In the genomic region with DNA sequence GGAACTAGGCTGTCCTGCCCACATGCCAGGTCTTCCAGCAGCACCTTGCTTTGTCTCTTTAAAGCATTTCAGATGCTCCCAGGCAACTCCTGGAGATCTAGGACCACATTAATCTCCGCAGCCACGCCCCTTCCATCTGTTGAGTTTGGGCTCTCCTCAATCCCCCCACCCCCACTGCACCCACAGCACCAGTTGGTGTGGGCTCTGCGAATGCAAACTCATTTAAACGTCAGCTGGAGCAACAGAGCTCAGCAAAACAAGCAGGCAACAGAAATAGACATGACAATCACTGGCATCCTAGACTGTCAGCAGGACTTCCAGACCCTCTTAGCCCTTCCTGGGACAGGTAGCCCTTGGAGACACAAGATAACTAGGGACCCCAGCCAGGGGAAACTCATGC, we compare ENCODE assay signal across 22 cellular contexts.
DNase-seq lines count a peak whose midpoint lies in the region; ATAC-seq, FAIRE-seq and TF ChIP-seq lines count a peak whose summit lies in the region.
"Had no signal": no experiment of that assay in that cellular context is flagged by ENCODE, and none has a peak within 500 bp of the region (broad histone marks: within the 10 kb centered on the region; RNA-seq: fewer than 3 reads in every experiment).

No MANE protein-coding gene starts in this region.

- intact Hi-C loops in spleen (cut with DNase I; ENCODE audit: low total_unique reads) = no loop called here

- H3K4ac ChIP-seq in H1 (replicated peaks; ENCODE audit: insufficient read length, low read depth, low read length) = no peak overlapping the region

- H4K91ac ChIP-seq in H1 (replicated peaks; ENCODE audit: insufficient read length, low read length) = no peak overlapping the region

- TF ChIP-seq RAD21 in H1 (IDR thresholded peaks at IDR 0.05 in 1 of 2, conservative IDR thresholded peaks at IDR 0.05 in 1 of 2; ENCODE audit: low read depth in 2 of 2, low read length in 2 of 2) = no peak

- peak overlapping the region; percentile 3; the same call in 1 of the 2 replicates for H3K27ac ChIP-seq in HL-60 (replicated peaks)
- H3K27ac ChIP-seq in H1 (ENCODE audit: low read depth, low read length) = no peak overlapping the region
- no peak overlapping the region for H3K27ac ChIP-seq in spleen
- H3K27ac ChIP-seq: epithelial cell of prostate, foreskin keratinocyte, tibial artery had no signal

- no peak overlapping the region; the same call in 1 of the 2 replicates for H2BK20ac ChIP-seq in H1 (ENCODE audit: low read length)

- ATAC-seq in HG03280 (IDR thresholded peaks at IDR 0.05; ENCODE audit: unreplicated experiment) = no peak
- ATAC-seq: foreskin keratinocyte had no signal

- H3K14ac ChIP-seq in H1 (ENCODE audit: insufficient read length) = no peak overlapping the region

- H3K9ac ChIP-seq in H1 (replicated peaks in 1 of 4; ENCODE audit: extremely low read depth in 1 of 4, low read depth in 3 of 4, low read length in 3 of 4) = no peak overlapping the region; a peak in 1 of 7 replicates
- H3K9ac ChIP-seq: SK-N-SH had no signal

- H3K9me3 ChIP-seq in H1 (ENCODE audit: insufficient read depth in 2 of 2, low read depth in 1 of 2, low read length in 1 of 2) (no peaks in the 10 kb centered on the region), spleen (no peaks in the 10 kb centered on the region)
- H3K9me3 ChIP-seq: SK-N-SH, tibial artery had no signal

- peak overlapping the region; percentile 39; the same call in 1 of the 2 replicates for H3K18ac ChIP-seq in H1 (ENCODE audit: extremely low read depth, low read length)

- POLR2A ChIA-PET in H1 (lab: Charles Lee; ENCODE audit: partially characterized antibody) = interaction anchor here (1.0 to 1.9 kb wide), 2 partner anchors 13 to 133 kb away, joined by 3 to 6 read pairs; no protein-coding TSS in a partner anchor
- POLR2A ChIA-PET in activated CD4-positive, alpha-beta memory T cell treated with anti-CD3 and anti-CD28 coated beads, Interleukin-2, amount 10 ng/mL, durations not matched to agents 7 days and 5 days (lab: Charles Lee) = no interaction called here

- H3K27me3 ChIP-seq in HL-60 (ENCODE audit: insufficient read depth, poor library complexity, severe bottlenecking) (no peaks in the 10 kb centered on the region), H1 (replicated peaks in 1 of 4; ENCODE audit: control insufficient read depth in 3 of 4, extremely low read depth in 1 of 4, insufficient read depth in 3 of 4, low read length in 3 of 4) (peaks cover 0 to 2% (median 0%) of the 10 kb centered on the region in 4 experiments; a peak in 1 of 7 replicates), spleen (replicated peaks in 1 of 7) (no peaks in the 10 kb centered on the region)

- no peaks in the 10 kb centered on the region for H3K4me1 Mint-ChIP-seq in activated CD4-positive, alpha-beta memory T cell treated with anti-CD3 and anti-CD28 coated beads, Interleukin-2, amount 10 ng/mL, durations not matched to agents 7 days and 5 days
- H3K4me1 Mint-ChIP-seq: CD8-positive, alpha-beta memory T cell had no signal

- FAIRE-seq in H1 (lab: Jason Lieb, UNC) = no peak
- FAIRE-seq: islet of Langerhans had no signal

- H3K27me3 Mint-ChIP-seq in activated CD4-positive, alpha-beta memory T cell treated with anti-CD3 and anti-CD28 coated beads, Interleukin-2, amount 10 ng/mL, durations not matched to agents 7 days and 5 days = peaks cover 8% of the 10 kb centered on the region

- TF ChIP-seq CTCF in HL-60 (IDR thresholded peaks at IDR 0.05; ENCODE audit: insufficient read depth, low read length) = no peak
- TF ChIP-seq CTCF in H1 (IDR thresholded peaks at IDR 0.05; ENCODE audit: control extremely low read depth in 1 of 3, insufficient read depth in 1 of 3, low read depth in 1 of 3, low read length in 3 of 3) = no peak
- no peak for TF ChIP-seq CTCF in spleen (IDR thresholded peaks at IDR 0.05 in 8 of 11, conservative IDR thresholded peaks at IDR 0.05 in 3 of 11)

- H3K9me3 Mint-ChIP-seq in activated CD4-positive, alpha-beta memory T cell treated with anti-CD3 and anti-CD28 coated beads, Interleukin-2, amount 10 ng/mL, durations not matched to agents 7 days and 5 days = no peaks in the 10 kb centered on the region
- H3K9me3 Mint-ChIP-seq: CD8-positive, alpha-beta memory T cell; neural crest cell; T-helper 2 cell treated with Interferon-gamma antibody and Interleukin-4, amounts not matched to agents 5 μg/mL and 100 μg/mL, for 36 hours had no signal

- no peaks in the 10 kb centered on the region for H3K23me2 ChIP-seq in H1 (ENCODE audit: low read depth, low read length)

- no peaks in the 10 kb centered on the region for H3K36me3 ChIP-seq in H1 (ENCODE audit: control insufficient read depth in 2 of 4, insufficient read depth in 4 of 4, low read length in 3 of 4)
- no peaks in the 10 kb centered on the region for H3K36me3 ChIP-seq in spleen
- H3K36me3 ChIP-seq: tibial artery had no signal

- TF ChIP-seq POLR2A in H1 (IDR thresholded peaks at IDR 0.05; ENCODE audit: control extremely low read depth in 1 of 2, low read depth in 2 of 2, low read length in 2 of 2) (no peak), spleen (IDR thresholded peaks at IDR 0.05) (no peak)

- CTCF ChIA-PET in H1 (lab: Charles Lee; ENCODE audit: partially characterized antibody) = interaction anchor here (0.6 to 1.2 kb wide), 2 partner anchors 17 to 24 kb away, joined by 3 to 6 read pairs; no protein-coding TSS in a partner anchor
- CTCF ChIA-PET in activated CD4-positive, alpha-beta memory T cell treated with anti-CD3 and anti-CD28 coated beads, Interleukin-2, amount 10 ng/mL, durations not matched to agents 7 days and 5 days (lab: Charles Lee) = no interaction called here

- no peak for TF ChIP-seq EP300 in H1 (IDR thresholded peaks at IDR 0.05; ENCODE audit: borderline replicate concordance in 1 of 2, low read depth in 2 of 2, low read length in 2 of 2)

- no peak overlapping the region for H3K4me3 ChIP-seq in HL-60 (replicated peaks; ENCODE audit: insufficient read depth, low read length)
- H3K4me3 ChIP-seq in H1 (ENCODE audit: extremely low read depth in 1 of 4, insufficient read depth in 2 of 4, low read depth in 3 of 4, low read length in 4 of 4) = no peak overlapping the region
- no peak overlapping the region for H3K4me3 ChIP-seq in spleen
- H3K4me3 ChIP-seq: tibial artery had no signal

- 49% methylated on average over 4 of the region's 4 CpGs; no CpG with 5 or more reads in 1 of the 2 experiments for WGBS in H1 (ENCODE audit: extremely low coverage in 1 of 2, insufficient coverage in 1 of 2, insufficient read length in 1 of 2, insufficient replicate concordance in 2 of 2, low coverage in 1 of 2, low lambda C conversion rate in 2 of 2, missing lambda C conversion rate in 1 of 2), 2 experiments
- WGBS in spleen, 5 donors = 75 to 86% (median 80%) methylated on average over 4 of the region's 4 CpGs

- H2BK120ac ChIP-seq in H1 (replicated peaks; ENCODE audit: low read depth, low read length) = no peak overlapping the region

- no peak overlapping the region for H4K8ac ChIP-seq in H1 (ENCODE audit: extremely low read depth, insufficient read depth, low read length)

- H3K36me3 Mint-ChIP-seq in activated CD4-positive, alpha-beta memory T cell treated with anti-CD3 and anti-CD28 coated beads, Interleukin-2, amount 10 ng/mL, durations not matched to agents 7 days and 5 days (ENCODE audit: low read depth) = no peaks in the 10 kb centered on the region
- H3K36me3 Mint-ChIP-seq: CD8-positive, alpha-beta memory T cell had no signal

- H3K79me2 ChIP-seq in H1 (ENCODE audit: control insufficient read depth in 1 of 2, insufficient read depth in 2 of 2, low read length in 2 of 2) = no peaks in the 10 kb centered on the region

- H4K20me1 ChIP-seq in H1 (replicated peaks in 1 of 2; ENCODE audit: control insufficient read depth in 1 of 2, insufficient read depth in 2 of 2, low read length in 2 of 2) = no peaks in the 10 kb centered on the region

- H3K4me1 ChIP-seq in H1 (replicated peaks in 1 of 4; ENCODE audit: control insufficient read depth in 3 of 4, insufficient read depth in 4 of 4, low read length in 3 of 4) = peaks cover 2 to 23% (median 18%) of the 10 kb centered on the region in 4 experiments
- H3K4me1 ChIP-seq in spleen = peaks cover 0 to 6% (median 0%) of the 10 kb centered on the region in 6 donors
- H3K4me1 ChIP-seq: foreskin keratinocyte, tibial artery had no signal

- no peak overlapping the region for H4K5ac ChIP-seq in H1 (ENCODE audit: insufficient read length, low read depth, low read length)

- H3K56ac ChIP-seq in H1 (replicated peaks; ENCODE audit: insufficient read length, low read depth, low read length) = no peak overlapping the region

- H2AFZ ChIP-seq in H1 (ENCODE audit: low read length) = no peak overlapping the region

- no peak overlapping the region for H2BK15ac ChIP-seq in H1 (ENCODE audit: low read length)

- DNase-seq in HL-60 (ENCODE audit: low read depth in 1 of 2, low spot score in 1 of 2) = no peak
- peak; percentile 98 to 99 for DNase-seq in NCI-H524 (lab: John Stamatoyannopoulos, UW)
- no peak for DNase-seq in H1 (ENCODE audit: low read depth in 1 of 2, low spot score in 2 of 2)
- peak; percentile 47 for DNase-seq in spleen
- no peak for DNase-seq in stimulated activated CD4-positive, alpha-beta T cell treated with anti-CD3 and anti-CD28 coated beads, Interleukin-12 subunit alpha, Interleukin-12 subunit beta, amount 100 ng/mL, for 4 hours
- DNase-seq in activated CD4-positive, alpha-beta memory T cell treated with anti-CD3 and anti-CD28 coated beads, Interleukin-2, amount 10 ng/mL, durations not matched to agents 7 days and 5 days = no peak
- DNase-seq: activated effector memory CD4-positive, alpha-beta T cell treated with Interleukin-2 at 50 U/mL for 16 hours; CD8-positive, alpha-beta memory T cell; foreskin keratinocyte; GOT3; hippocampal formation; KG1; NCI-H187; SK-N-SH; stimulated activated CD4-positive, alpha-beta T cell treated with anti-CD3 and anti-CD28 coated beads, Interleukin-4, amount 100 ng/mL, for 24 hours; stimulated activated naive CD4-positive, alpha-beta T cell treated with Interleukin-2 at 50 U/mL for 16 hours; tibial artery had no signal

- no peak overlapping the region for H3K27ac Mint-ChIP-seq in activated CD4-positive, alpha-beta memory T cell treated with anti-CD3 and anti-CD28 coated beads, Interleukin-2, amount 10 ng/mL, durations not matched to agents 7 days and 5 days
- H3K27ac Mint-ChIP-seq: T-helper 2 cell treated with Interferon-gamma antibody and Interleukin-4, amounts not matched to agents 5 μg/mL and 100 μg/mL, for 36 hours had no signal

- H3K23ac ChIP-seq in H1 (ENCODE audit: insufficient read length) = no peak overlapping the region

- 0 out of 2 replicates have a peak overlapping the region, but pooled peaks have one; percentile 68 for H2AK5ac ChIP-seq in H1 (ENCODE audit: low read depth, low read length)

- H2BK12ac ChIP-seq in H1 (ENCODE audit: low read depth, low read length) = peak overlapping the region; percentile 82

- H3K4me2 ChIP-seq in H1 (ENCODE audit: insufficient read depth in 1 of 2, low read depth in 2 of 2, low read length in 2 of 2) = peak overlapping the region in 1 of 2 experiments; percentile 45; a peak in 1 of 4 replicates
- H3K4me2 ChIP-seq: SK-N-SH had no signal

- H3K4me3 Mint-ChIP-seq in activated CD4-positive, alpha-beta memory T cell treated with anti-CD3 and anti-CD28 coated beads, Interleukin-2, amount 10 ng/mL, durations not matched to agents 7 days and 5 days = no peak overlapping the region
- H3K4me3 Mint-ChIP-seq: neural crest cell; T-helper 2 cell treated with Interferon-gamma antibody and Interleukin-4, amounts not matched to agents 5 μg/mL and 100 μg/mL, for 36 hours had no signal

- no peaks in the 10 kb centered on the region for H3K79me1 ChIP-seq in H1 (ENCODE audit: low read depth, low read length)

- H2BK5ac ChIP-seq in H1 (ENCODE audit: low read depth, low read length) = no peak overlapping the region; the same call in 1 of the 2 replicates

Comparison
In these comparisons a context has a peak if more than half of its experiments do, and no peak if none do; other contexts are left out.
1. DNase-seq: peak in NCI-H524 (2 of 2) and spleen (single experiment); none in HL-60 (0 of 2), H1 (0 of 2), stimulated activated CD4-positive, alpha-beta T cell treated with anti-CD3 and anti-CD28 coated beads, Interleukin-12 subunit alpha, Interleukin-12 subunit beta, amount 100 ng/mL, for 4 hours (single experiment) and activated CD4-positive, alpha-beta memory T cell treated with anti-CD3 and anti-CD28 coated beads, Interleukin-2, amount 10 ng/mL, durations not matched to agents 7 days and 5 days (single experiment).